Comparison of ENCODE assay signal across 30 cellular contexts in the genomic region with DNA sequence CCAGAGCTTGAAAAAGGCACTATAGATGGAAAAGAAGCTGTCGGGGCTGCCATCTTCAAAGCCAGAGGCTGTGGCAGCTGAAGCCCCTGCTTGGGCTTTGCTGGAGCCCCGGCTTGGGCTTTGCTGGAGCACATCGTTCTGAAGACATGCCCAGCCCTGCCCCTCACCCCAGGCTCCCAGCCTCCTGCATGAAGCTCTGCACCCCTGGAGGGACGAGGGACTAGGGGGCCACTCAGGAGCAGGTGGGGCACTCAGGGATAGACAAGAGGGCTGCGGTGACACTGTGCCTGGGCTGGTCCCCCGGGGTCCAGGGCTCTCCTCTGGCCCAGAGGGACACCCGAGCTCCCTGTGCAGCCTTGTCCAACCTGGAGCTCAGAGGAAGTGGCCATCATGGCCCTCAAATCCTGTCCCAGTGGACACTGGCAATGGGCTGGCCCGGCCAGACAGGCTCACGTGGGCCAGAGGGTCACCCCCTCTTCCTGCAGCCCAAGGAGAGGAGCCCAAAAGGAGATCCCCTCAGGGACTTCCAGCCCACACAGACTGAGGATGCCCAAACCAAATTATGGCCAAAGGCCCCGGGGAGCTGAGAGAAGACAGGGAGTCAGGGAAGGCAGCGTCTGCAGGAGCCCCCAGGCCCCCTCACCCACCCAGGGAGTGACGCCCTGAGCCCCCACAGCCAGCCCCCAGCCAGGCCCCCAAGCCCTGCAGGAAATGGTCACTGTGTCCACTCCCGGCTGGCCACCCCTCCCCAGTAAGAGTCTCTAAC. TPM values are rescaled to one million over a fixed set of nuclear protein-coding genes. Genes with fewer than 3 reads are reported as not detected.
DNase-seq lines count a peak whose midpoint lies in the region; ATAC-seq and TF ChIP-seq lines count a peak whose summit lies in the region.
"Had no signal": no experiment of that assay in that cellular context is flagged by ENCODE, and none has a peak within 500 bp of the region (broad histone marks: within the 10 kb centered on the region; RNA-seq: fewer than 3 reads in every experiment).

No MANE protein-coding gene starts in this region.

- no peaks in the 10 kb centered on the region for H3K36me3 ChIP-seq in BLaER1 treated with 17β-estradiol and CSF1 and Interleukin-3, amounts not matched to agents 10 nM and 100 nM
- H3K36me3 ChIP-seq in HEK293 (ENCODE audit: control insufficient read depth in 2 of 2, insufficient read depth in 1 of 2, low read length in 2 of 2) (no peaks in the 10 kb centered on the region), uterus (no peaks in the 10 kb centered on the region)
- H3K36me3 ChIP-seq: cardiac muscle cell, esophagus muscularis mucosa, HAP-1, upper lobe of left lung had no signal

- TF ChIP-seq CTCF in HEK293 (tag by site-specific recombination; IDR thresholded peaks at IDR 0.05) (no peak), uterus (IDR thresholded peaks at IDR 0.05) (no peak)

- H3K9me3 ChIP-seq in BLaER1 treated with 17β-estradiol and CSF1 and Interleukin-3, amounts not matched to agents 10 nM and 100 nM (replicated peaks in 1 of 11): no peaks in the 10 kb centered on the region
- H3K9me3 ChIP-seq in HEK293 (ENCODE audit: control insufficient read depth, insufficient read depth, low read depth, low read length): no peaks in the 10 kb centered on the region
- no peaks in the 10 kb centered on the region for H3K9me3 ChIP-seq in uterus
- H3K9me3 ChIP-seq: esophagus muscularis mucosa, HAP-1, upper lobe of left lung had no signal

- peaks cover 13 to 76% (median 64%) of the 10 kb centered on the region in 10 experiments for H3K4me1 ChIP-seq in BLaER1 treated with 17β-estradiol and CSF1 and Interleukin-3, amounts not matched to agents 10 nM and 100 nM
- H3K4me1 ChIP-seq in HEK293 (ENCODE audit: control insufficient read depth, insufficient read depth, low read length) (no peaks in the 10 kb centered on the region), uterus (no peaks in the 10 kb centered on the region)
- H3K4me1 ChIP-seq: esophagus muscularis mucosa, HAP-1, upper lobe of left lung had no signal

- ATAC-seq in left cardiac atrium (no peak), GM19452 (IDR thresholded peaks at IDR 0.05; ENCODE audit: unreplicated experiment) (no peak)
- ATAC-seq: activated T-cell treated with anti-CD3 and anti-CD28 coated beads, Interleukin-2, amount 50 U/mL, for 72 hours; naive thymus-derived CD4-positive, alpha-beta T cell; stimulated activated effector memory CD8-positive, alpha-beta T cell treated with anti-CD3 and anti-CD28 coated beads, Interleukin-12 subunit alpha, Interleukin-12 subunit beta, amount 100 ng/mL, for 72 hours had no signal

- H4K20me1 ChIP-seq in BLaER1 treated with 17β-estradiol and CSF1 and Interleukin-3, amounts not matched to agents 10 nM and 100 nM: peaks cover 0 to 33% (median 0%) of the 10 kb centered on the region in 11 experiments; a peak in 4 of 22 replicates

- no peak overlapping the region for H3K27ac ChIP-seq in BLaER1 treated with 17β-estradiol and CSF1 and Interleukin-3, amounts not matched to agents 10 nM and 100 nM
- H3K27ac ChIP-seq in HEK293 (ENCODE audit: extremely low read depth, low read depth, low read length) (no peak overlapping the region), uterus (no peak overlapping the region)
- H3K27ac ChIP-seq: cardiac muscle cell, esophagus muscularis mucosa, KMS-11, upper lobe of left lung, VCaP had no signal

- POLR2A ChIA-PET in HEK293 (lab: Yijun Ruan, JAX): no interaction called here

- H3K9ac ChIP-seq in BLaER1 treated with 17β-estradiol and CSF1 and Interleukin-3, amounts not matched to agents 10 nM and 100 nM: no peak overlapping the region
- H3K9ac ChIP-seq: KMS-11 had no signal

- H3K4me3 ChIP-seq in BLaER1 treated with 17β-estradiol and CSF1 and Interleukin-3, amounts not matched to agents 10 nM and 100 nM: no peak overlapping the region
- H3K4me3 ChIP-seq in HEK293 (ENCODE audit: low read depth, low read length): no peak overlapping the region
- no peak overlapping the region for H3K4me3 ChIP-seq in uterus
- H3K4me3 ChIP-seq: cardiac muscle cell, esophagus muscularis mucosa, HAP-1, upper lobe of left lung had no signal

- DNase-seq in left cardiac atrium (peak; percentile 9), posterior vena cava (ENCODE audit: low spot score) (peak; percentile 75), uterus (no peak), epidermal melanocyte (ENCODE audit: insufficient read length, low spot score) (no peak)
- DNase-seq: activated CD4-positive, alpha-beta T cell treated with anti-CD3 and anti-CD28 coated beads, Interleukin-2, amount 10 ng/mL, durations not matched to agents 7 days and 5 days; activated naive CD4-positive, alpha-beta T cell treated with anti-CD3 and anti-CD28 coated beads, Interleukin-2, amount 10 ng/mL, durations not matched to agents 7 days and 5 days; activated T-cell treated with anti-CD3 and anti-CD28 coated beads, Interleukin-2, amount 50 U/mL, for 72 hours; amygdala; DND-41; foreskin melanocyte; hippocampal formation; naive thymus-derived CD4-positive, alpha-beta T cell; NCI-H1417 treated with DMSO at 0.1 percent for 48 hours; OCI-M1; stimulated activated CD4-positive, alpha-beta T cell treated with anti-CD3 and anti-CD28 coated beads, Interleukin-12 subunit alpha, Interleukin-12 subunit beta, amount 100 ng/mL, for 4 hours; stimulated activated CD4-positive, alpha-beta T cell treated with anti-CD3 and anti-CD28 coated beads, Interleukin-4, amount 100 ng/mL, for 24 hours; substantia nigra had no signal

- H3K4me2 ChIP-seq in BLaER1 treated with 17β-estradiol and CSF1 and Interleukin-3, amounts not matched to agents 10 nM and 100 nM: peak overlapping the region in 9 of 11 experiments; percentile 39 to 96 (median 81); a peak in 18 of 22 replicates
- H3K4me2 ChIP-seq: KMS-11 had no signal

- no peak for TF ChIP-seq POLR2A in uterus (IDR thresholded peaks at IDR 0.05)

- CTCF ChIA-PET in HEK293 (lab: Yijun Ruan, JAX): interaction anchor here (0.8 to 1.1 kb wide), 2 partner anchors 7 to 479 kb away, joined by 3 to 5 read pairs; no protein-coding TSS in a partner anchor

- intact Hi-C loops in left cardiac atrium (cut with DNase I) (no loop called here), posterior vena cava (cut with DNase I) (no loop called here), uterus (cut with DNase I; ENCODE audit: low total_unique reads) (no loop called here)

- peaks cover 0 to 11% (median 0%) of the 10 kb centered on the region in 11 experiments; a peak in 5 of 22 replicates for H3K27me3 ChIP-seq in BLaER1 treated with 17β-estradiol and CSF1 and Interleukin-3, amounts not matched to agents 10 nM and 100 nM
- no peaks in the 10 kb centered on the region for H3K27me3 ChIP-seq in uterus
- H3K27me3 ChIP-seq: cardiac muscle cell, upper lobe of left lung had no signal

TF ChIP-seq in HEK293, 187 proteins besides CTCF, POLR2A, EP300 and RAD21 (continues in another document):
- TF ChIP-seq, protein P1, sequence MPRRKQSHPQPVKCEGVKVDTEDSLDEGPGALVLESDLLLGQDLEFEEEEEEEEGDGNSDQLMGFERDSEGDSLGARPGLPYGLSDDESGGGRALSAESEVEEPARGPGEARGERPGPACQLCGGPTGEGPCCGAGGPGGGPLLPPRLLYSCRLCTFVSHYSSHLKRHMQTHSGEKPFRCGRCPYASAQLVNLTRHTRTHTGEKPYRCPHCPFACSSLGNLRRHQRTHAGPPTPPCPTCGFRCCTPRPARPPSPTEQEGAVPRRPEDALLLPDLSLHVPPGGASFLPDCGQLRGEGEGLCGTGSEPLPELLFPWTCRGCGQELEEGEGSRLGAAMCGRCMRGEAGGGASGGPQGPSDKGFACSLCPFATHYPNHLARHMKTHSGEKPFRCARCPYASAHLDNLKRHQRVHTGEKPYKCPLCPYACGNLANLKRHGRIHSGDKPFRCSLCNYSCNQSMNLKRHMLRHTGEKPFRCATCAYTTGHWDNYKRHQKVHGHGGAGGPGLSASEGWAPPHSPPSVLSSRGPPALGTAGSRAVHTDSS (tag by site-specific recombination; IDR thresholded peaks at IDR 0.05): no peak
- no peak for TF ChIP-seq ZBTB21 (tag by site-specific recombination; IDR thresholded peaks at IDR 0.05)
- TF ChIP-seq SCRT2 (tag by site-specific recombination; IDR thresholded peaks at IDR 0.05): no peak
- no peak for TF ChIP-seq ZNF266 (tag by site-specific recombination; IDR thresholded peaks at IDR 0.05; ENCODE audit: low read depth)
- no peak for TF ChIP-seq SP2 (tag by site-specific recombination; IDR thresholded peaks at IDR 0.05)
- no peak for TF ChIP-seq ZNF792 (tag by site-specific recombination; IDR thresholded peaks at IDR 0.05)
- no peak for TF ChIP-seq MYNN (tag by site-specific recombination; IDR thresholded peaks at IDR 0.05; ENCODE audit: borderline replicate concordance)
- TF ChIP-seq, protein P2, sequence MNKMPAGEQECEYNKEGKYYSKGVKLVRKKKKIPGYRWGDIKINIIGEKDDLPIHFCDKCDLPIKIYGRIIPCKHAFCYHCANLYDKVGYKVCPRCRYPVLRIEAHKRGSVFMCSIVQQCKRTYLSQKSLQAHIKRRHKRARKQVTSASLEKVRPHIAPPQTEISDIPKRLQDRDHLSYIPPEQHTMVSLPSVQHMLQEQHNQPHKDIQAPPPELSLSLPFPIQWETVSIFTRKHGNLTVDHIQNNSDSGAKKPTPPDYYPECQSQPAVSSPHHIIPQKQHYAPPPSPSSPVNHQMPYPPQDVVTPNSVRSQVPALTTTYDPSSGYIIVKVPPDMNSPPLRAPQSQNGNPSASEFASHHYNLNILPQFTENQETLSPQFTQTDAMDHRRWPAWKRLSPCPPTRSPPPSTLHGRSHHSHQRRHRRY (tag by site-specific recombination; IDR thresholded peaks at IDR 0.05): no peak
- no peak for TF ChIP-seq ZNF626 (tag by site-specific recombination; IDR thresholded peaks at IDR 0.05)
- TF ChIP-seq YY2 (tag by site-specific recombination; IDR thresholded peaks at IDR 0.05): no peak
- TF ChIP-seq, protein P3, sequence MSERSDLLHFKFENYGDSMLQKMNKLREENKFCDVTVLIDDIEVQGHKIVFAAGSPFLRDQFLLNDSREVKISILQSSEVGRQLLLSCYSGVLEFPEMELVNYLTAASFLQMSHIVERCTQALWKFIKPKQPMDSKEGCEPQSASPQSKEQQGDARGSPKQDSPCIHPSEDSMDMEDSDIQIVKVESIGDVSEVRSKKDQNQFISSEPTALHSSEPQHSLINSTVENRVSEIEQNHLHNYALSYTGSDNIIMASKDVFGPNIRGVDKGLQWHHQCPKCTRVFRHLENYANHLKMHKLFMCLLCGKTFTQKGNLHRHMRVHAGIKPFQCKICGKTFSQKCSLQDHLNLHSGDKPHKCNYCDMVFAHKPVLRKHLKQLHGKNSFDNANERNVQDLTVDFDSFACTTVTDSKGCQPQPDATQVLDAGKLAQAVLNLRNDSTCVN (tag by site-specific recombination; optimal IDR thresholded peaks at IDR 0.05): no peak
- TF ChIP-seq ZFP37 (tag by site-specific recombination; IDR thresholded peaks at IDR 0.05): no peak
- TF ChIP-seq ZNF404 (tag by site-specific recombination; IDR thresholded peaks at IDR 0.05): no peak

RNA-seq across cellular contexts. Expression of a gene that starts 23.1 kb away (rescaled TPM):
- total RNA-seq in left cardiac atrium (10 to 100 TPM; 26.6 to 66.7 TPM), posterior vena cava (1 to 10 TPM; 1.4 to 5.9 TPM), uterus (1 to 10 TPM in 1 of 4 donors, under 1 TPM in 2, not detected in 1; 0.21 to 2.1 (median 0.26) TPM)
- total RNA-seq: activated CD4-positive, alpha-beta T cell treated with anti-CD3 and anti-CD28 coated beads, Interleukin-2, amount 10 ng/mL, durations not matched to agents 7 days and 5 days; activated T-cell treated with anti-CD3 and anti-CD28 coated beads, Interleukin-2, amount 50 U/mL, for 72 hours; naive thymus-derived CD4-positive, alpha-beta T cell; NCI-H460; renal cortical epithelial cell; upper lobe of left lung had no signal

RNA-seq across cellular contexts. Expression of a gene that starts 48.1 kb away (rescaled TPM):
- 1 to 10 TPM in 1 of 2 donors, under 1 TPM in 1; 0.24 to 1.0 TPM for total RNA-seq in left cardiac atrium
- under 1 TPM in 1 of 2 donors, not detected in 1; 0.38 TPM for total RNA-seq in posterior vena cava
- total RNA-seq in uterus: 1 to 10 TPM in 1 of 4 donors, not detected in 3; 2.3 TPM
- total RNA-seq: activated CD4-positive, alpha-beta T cell treated with anti-CD3 and anti-CD28 coated beads, Interleukin-2, amount 10 ng/mL, durations not matched to agents 7 days and 5 days; omental fat pad; renal cortical epithelial cell; upper lobe of left lung had no signal

Comparison
In these comparisons a context has a peak if more than half of its experiments do, and no peak if none do; other contexts are left out.
1. DNase-seq: peak in left cardiac atrium (single experiment) and posterior vena cava (single experiment); none in uterus (0 of 2) and epidermal melanocyte (single experiment).
2. RNA of a gene that starts 23.1 kb away (total RNA-seq): 26.6 to 66.7 TPM in left cardiac atrium; 1.4 to 5.9 TPM in posterior vena cava and 0.21 to 2.1 TPM in uterus; every median in the first group is over 4 times any median in the second.